In the genomic region with DNA sequence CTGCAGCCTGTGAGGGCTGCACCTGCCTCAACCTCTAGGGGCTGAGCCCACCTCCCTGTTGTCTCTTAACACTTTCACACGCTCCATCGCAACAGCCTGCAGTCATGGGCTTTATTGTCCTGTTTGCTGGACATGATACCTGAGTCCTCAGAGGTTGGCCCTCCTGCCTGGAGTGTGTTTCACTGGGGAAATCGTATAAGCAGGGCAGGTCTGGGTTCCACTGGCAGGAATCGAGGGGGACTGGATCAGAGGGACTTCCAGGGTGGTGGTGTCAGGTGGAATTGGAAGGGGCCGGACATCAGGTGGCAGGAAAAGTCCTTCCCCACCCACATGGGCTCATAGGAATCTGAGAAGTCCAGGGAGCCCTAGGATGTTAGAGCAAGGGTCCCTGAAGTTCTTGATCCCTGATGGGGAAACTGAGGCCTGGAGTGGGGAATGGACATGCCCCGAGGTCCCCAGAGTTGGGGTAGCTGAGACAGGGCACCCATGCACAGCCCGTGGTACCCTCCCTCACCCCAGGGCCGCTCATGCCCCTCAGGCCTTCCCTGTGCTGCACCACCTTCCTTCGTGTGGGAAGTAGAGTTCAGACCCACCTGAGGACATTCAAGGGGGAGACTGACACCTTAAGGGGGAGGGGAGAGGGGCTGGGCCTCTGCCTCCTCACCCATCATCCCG, we compare ENCODE assay signal across 1 cellular context.
TF ChIP-seq lines count a peak whose summit lies in the region.

No MANE protein-coding gene starts in this region.

TF ChIP-seq in K562, 482 proteins besides CTCF, POLR2A, EP300 and RAD21 (continued from another document and continues in another):
- TF ChIP-seq PTTG1 (tag; IDR thresholded peaks at IDR 0.05; ENCODE audit: low read depth): no peak
- TF ChIP-seq, protein P1, sequence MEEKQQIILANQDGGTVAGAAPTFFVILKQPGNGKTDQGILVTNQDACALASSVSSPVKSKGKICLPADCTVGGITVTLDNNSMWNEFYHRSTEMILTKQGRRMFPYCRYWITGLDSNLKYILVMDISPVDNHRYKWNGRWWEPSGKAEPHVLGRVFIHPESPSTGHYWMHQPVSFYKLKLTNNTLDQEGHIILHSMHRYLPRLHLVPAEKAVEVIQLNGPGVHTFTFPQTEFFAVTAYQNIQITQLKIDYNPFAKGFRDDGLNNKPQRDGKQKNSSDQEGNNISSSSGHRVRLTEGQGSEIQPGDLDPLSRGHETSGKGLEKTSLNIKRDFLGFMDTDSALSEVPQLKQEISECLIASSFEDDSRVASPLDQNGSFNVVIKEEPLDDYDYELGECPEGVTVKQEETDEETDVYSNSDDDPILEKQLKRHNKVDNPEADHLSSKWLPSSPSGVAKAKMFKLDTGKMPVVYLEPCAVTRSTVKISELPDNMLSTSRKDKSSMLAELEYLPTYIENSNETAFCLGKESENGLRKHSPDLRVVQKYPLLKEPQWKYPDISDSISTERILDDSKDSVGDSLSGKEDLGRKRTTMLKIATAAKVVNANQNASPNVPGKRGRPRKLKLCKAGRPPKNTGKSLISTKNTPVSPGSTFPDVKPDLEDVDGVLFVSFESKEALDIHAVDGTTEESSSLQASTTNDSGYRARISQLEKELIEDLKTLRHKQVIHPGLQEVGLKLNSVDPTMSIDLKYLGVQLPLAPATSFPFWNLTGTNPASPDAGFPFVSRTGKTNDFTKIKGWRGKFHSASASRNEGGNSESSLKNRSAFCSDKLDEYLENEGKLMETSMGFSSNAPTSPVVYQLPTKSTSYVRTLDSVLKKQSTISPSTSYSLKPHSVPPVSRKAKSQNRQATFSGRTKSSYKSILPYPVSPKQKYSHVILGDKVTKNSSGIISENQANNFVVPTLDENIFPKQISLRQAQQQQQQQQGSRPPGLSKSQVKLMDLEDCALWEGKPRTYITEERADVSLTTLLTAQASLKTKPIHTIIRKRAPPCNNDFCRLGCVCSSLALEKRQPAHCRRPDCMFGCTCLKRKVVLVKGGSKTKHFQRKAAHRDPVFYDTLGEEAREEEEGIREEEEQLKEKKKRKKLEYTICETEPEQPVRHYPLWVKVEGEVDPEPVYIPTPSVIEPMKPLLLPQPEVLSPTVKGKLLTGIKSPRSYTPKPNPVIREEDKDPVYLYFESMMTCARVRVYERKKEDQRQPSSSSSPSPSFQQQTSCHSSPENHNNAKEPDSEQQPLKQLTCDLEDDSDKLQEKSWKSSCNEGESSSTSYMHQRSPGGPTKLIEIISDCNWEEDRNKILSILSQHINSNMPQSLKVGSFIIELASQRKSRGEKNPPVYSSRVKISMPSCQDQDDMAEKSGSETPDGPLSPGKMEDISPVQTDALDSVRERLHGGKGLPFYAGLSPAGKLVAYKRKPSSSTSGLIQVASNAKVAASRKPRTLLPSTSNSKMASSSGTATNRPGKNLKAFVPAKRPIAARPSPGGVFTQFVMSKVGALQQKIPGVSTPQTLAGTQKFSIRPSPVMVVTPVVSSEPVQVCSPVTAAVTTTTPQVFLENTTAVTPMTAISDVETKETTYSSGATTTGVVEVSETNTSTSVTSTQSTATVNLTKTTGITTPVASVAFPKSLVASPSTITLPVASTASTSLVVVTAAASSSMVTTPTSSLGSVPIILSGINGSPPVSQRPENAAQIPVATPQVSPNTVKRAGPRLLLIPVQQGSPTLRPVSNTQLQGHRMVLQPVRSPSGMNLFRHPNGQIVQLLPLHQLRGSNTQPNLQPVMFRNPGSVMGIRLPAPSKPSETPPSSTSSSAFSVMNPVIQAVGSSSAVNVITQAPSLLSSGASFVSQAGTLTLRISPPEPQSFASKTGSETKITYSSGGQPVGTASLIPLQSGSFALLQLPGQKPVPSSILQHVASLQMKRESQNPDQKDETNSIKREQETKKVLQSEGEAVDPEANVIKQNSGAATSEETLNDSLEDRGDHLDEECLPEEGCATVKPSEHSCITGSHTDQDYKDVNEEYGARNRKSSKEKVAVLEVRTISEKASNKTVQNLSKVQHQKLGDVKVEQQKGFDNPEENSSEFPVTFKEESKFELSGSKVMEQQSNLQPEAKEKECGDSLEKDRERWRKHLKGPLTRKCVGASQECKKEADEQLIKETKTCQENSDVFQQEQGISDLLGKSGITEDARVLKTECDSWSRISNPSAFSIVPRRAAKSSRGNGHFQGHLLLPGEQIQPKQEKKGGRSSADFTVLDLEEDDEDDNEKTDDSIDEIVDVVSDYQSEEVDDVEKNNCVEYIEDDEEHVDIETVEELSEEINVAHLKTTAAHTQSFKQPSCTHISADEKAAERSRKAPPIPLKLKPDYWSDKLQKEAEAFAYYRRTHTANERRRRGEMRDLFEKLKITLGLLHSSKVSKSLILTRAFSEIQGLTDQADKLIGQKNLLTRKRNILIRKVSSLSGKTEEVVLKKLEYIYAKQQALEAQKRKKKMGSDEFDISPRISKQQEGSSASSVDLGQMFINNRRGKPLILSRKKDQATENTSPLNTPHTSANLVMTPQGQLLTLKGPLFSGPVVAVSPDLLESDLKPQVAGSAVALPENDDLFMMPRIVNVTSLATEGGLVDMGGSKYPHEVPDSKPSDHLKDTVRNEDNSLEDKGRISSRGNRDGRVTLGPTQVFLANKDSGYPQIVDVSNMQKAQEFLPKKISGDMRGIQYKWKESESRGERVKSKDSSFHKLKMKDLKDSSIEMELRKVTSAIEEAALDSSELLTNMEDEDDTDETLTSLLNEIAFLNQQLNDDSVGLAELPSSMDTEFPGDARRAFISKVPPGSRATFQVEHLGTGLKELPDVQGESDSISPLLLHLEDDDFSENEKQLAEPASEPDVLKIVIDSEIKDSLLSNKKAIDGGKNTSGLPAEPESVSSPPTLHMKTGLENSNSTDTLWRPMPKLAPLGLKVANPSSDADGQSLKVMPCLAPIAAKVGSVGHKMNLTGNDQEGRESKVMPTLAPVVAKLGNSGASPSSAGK (IDR thresholded peaks at IDR 0.05): no peak
- TF ChIP-seq JUNB (CRISPR knock-in tag; conservative IDR thresholded peaks at IDR 0.05): 0 out of 2 replicates have a peak, but pooled peaks have one; percentile 4
- TF ChIP-seq RBBP5 (IDR thresholded peaks at IDR 0.05; ENCODE audit: borderline replicate concordance, insufficient read depth, low read length, poor library complexity, severe bottlenecking): peak; percentile 3
- no peak for TF ChIP-seq MCM3 (IDR thresholded peaks at IDR 0.05)
- TF ChIP-seq, protein P2, sequence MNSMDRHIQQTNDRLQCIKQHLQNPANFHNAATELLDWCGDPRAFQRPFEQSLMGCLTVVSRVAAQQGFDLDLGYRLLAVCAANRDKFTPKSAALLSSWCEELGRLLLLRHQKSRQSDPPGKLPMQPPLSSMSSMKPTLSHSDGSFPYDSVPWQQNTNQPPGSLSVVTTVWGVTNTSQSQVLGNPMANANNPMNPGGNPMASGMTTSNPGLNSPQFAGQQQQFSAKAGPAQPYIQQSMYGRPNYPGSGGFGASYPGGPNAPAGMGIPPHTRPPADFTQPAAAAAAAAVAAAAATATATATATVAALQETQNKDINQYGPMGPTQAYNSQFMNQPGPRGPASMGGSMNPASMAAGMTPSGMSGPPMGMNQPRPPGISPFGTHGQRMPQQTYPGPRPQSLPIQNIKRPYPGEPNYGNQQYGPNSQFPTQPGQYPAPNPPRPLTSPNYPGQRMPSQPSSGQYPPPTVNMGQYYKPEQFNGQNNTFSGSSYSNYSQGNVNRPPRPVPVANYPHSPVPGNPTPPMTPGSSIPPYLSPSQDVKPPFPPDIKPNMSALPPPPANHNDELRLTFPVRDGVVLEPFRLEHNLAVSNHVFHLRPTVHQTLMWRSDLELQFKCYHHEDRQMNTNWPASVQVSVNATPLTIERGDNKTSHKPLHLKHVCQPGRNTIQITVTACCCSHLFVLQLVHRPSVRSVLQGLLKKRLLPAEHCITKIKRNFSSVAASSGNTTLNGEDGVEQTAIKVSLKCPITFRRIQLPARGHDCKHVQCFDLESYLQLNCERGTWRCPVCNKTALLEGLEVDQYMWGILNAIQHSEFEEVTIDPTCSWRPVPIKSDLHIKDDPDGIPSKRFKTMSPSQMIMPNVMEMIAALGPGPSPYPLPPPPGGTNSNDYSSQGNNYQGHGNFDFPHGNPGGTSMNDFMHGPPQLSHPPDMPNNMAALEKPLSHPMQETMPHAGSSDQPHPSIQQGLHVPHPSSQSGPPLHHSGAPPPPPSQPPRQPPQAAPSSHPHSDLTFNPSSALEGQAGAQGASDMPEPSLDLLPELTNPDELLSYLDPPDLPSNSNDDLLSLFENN (IDR thresholded peaks at IDR 0.05; ENCODE audit: low read depth in 2 of 2, low read length in 2 of 2): no peak
- 0 out of 2 replicates have a peak, but pooled peaks have one; percentile 35 for TF ChIP-seq ZNF830 (CRISPR knock-in tag; IDR thresholded peaks at IDR 0.05)
- TF ChIP-seq, protein P3, sequence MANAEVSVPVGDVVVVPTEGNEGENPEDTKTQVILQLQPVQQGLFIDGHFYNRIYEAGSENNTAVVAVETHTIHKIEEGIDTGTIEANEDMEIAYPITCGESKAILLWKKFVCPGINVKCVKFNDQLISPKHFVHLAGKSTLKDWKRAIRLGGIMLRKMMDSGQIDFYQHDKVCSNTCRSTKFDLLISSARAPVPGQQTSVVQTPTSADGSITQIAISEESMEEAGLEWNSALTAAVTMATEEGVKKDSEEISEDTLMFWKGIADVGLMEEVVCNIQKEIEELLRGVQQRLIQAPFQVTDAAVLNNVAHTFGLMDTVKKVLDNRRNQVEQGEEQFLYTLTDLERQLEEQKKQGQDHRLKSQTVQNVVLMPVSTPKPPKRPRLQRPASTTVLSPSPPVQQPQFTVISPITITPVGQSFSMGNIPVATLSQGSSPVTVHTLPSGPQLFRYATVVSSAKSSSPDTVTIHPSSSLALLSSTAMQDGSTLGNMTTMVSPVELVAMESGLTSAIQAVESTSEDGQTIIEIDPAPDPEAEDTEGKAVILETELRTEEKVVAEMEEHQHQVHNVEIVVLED (CRISPR knock-in tag; IDR thresholded peaks at IDR 0.05): no peak; the same call in 1 of the 2 replicates
- no peak for TF ChIP-seq POU5F1 (IDR thresholded peaks at IDR 0.05; ENCODE audit: borderline replicate concordance, low read depth, low read length, partially characterized antibody)
- 0 out of 2 replicates have a peak, but pooled peaks have one; percentile 26 for TF ChIP-seq BCL6 (CRISPR knock-in tag; IDR thresholded peaks at IDR 0.05)
- TF ChIP-seq, protein P4, sequence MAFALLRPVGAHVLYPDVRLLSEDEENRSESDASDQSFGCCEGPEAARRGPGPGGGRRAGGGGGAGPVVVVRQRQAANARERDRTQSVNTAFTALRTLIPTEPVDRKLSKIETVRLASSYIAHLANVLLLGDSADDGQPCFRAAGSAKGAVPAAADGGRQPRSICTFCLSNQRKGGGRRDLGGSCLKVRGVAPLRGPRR (CRISPR knock-in tag; IDR thresholded peaks at IDR 0.05): peak; percentile 64; the same call in 1 of the 2 replicates
- TF ChIP-seq DDX20 (tag; IDR thresholded peaks at IDR 0.05; ENCODE audit: low read depth): no peak
- peak; percentile 22 for TF ChIP-seq BRD9 (IDR thresholded peaks at IDR 0.05; ENCODE audit: low read depth, partially characterized antibody)
- peak; percentile 26; the same call in 1 of the 2 replicates for TF ChIP-seq HDGF (IDR thresholded peaks at IDR 0.05)
- 0 out of 4 replicates have a peak, but pooled peaks of 1 of the 2 experiments have one; percentile 14 for TF ChIP-seq ETV6 (IDR thresholded peaks at IDR 0.05; ENCODE audit: borderline replicate concordance in 1 of 2, low read depth in 2 of 2, low read length in 1 of 2)
- TF ChIP-seq ETV6 (CRISPR knock-in tag; IDR thresholded peaks at IDR 0.05; ENCODE audit: borderline replicate concordance): no peak
- TF ChIP-seq ETV1 (tag; conservative IDR thresholded peaks at IDR 0.05; ENCODE audit: low read depth): 0 out of 2 replicates have a peak, but pooled peaks have one; percentile 6
- peak; percentile 79 for TF ChIP-seq WHSC1 (IDR thresholded peaks at IDR 0.05; ENCODE audit: low read length)
- TF ChIP-seq, protein P5, sequence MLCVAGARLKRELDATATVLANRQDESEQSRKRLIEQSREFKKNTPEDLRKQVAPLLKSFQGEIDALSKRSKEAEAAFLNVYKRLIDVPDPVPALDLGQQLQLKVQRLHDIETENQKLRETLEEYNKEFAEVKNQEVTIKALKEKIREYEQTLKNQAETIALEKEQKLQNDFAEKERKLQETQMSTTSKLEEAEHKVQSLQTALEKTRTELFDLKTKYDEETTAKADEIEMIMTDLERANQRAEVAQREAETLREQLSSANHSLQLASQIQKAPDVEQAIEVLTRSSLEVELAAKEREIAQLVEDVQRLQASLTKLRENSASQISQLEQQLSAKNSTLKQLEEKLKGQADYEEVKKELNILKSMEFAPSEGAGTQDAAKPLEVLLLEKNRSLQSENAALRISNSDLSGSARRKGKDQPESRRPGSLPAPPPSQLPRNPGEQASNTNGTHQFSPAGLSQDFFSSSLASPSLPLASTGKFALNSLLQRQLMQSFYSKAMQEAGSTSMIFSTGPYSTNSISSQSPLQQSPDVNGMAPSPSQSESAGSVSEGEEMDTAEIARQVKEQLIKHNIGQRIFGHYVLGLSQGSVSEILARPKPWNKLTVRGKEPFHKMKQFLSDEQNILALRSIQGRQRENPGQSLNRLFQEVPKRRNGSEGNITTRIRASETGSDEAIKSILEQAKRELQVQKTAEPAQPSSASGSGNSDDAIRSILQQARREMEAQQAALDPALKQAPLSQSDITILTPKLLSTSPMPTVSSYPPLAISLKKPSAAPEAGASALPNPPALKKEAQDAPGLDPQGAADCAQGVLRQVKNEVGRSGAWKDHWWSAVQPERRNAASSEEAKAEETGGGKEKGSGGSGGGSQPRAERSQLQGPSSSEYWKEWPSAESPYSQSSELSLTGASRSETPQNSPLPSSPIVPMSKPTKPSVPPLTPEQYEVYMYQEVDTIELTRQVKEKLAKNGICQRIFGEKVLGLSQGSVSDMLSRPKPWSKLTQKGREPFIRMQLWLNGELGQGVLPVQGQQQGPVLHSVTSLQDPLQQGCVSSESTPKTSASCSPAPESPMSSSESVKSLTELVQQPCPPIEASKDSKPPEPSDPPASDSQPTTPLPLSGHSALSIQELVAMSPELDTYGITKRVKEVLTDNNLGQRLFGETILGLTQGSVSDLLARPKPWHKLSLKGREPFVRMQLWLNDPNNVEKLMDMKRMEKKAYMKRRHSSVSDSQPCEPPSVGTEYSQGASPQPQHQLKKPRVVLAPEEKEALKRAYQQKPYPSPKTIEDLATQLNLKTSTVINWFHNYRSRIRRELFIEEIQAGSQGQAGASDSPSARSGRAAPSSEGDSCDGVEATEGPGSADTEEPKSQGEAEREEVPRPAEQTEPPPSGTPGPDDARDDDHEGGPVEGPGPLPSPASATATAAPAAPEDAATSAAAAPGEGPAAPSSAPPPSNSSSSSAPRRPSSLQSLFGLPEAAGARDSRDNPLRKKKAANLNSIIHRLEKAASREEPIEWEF (CRISPR knock-in tag; IDR thresholded peaks at IDR 0.05): peak; percentile 72; the same call in 1 of the 2 replicates
- TF ChIP-seq ZNF384 (IDR thresholded peaks at IDR 0.05; ENCODE audit: low read depth, low read length): no peak
- TF ChIP-seq ZNF311 (CRISPR knock-in tag; IDR thresholded peaks at IDR 0.05): peak; percentile 3; the same call in 1 of the 2 replicates
- peak; percentile 59; the same call in 1 of the 2 replicates for TF ChIP-seq ZSCAN32 (CRISPR knock-in tag; IDR thresholded peaks at IDR 0.05)
- 0 out of 2 replicates have a peak, but pooled peaks have one; percentile 39 for TF ChIP-seq MTF1 (CRISPR knock-in tag; IDR thresholded peaks at IDR 0.05; ENCODE audit: borderline replicate concordance)
